In the genomic region with DNA sequence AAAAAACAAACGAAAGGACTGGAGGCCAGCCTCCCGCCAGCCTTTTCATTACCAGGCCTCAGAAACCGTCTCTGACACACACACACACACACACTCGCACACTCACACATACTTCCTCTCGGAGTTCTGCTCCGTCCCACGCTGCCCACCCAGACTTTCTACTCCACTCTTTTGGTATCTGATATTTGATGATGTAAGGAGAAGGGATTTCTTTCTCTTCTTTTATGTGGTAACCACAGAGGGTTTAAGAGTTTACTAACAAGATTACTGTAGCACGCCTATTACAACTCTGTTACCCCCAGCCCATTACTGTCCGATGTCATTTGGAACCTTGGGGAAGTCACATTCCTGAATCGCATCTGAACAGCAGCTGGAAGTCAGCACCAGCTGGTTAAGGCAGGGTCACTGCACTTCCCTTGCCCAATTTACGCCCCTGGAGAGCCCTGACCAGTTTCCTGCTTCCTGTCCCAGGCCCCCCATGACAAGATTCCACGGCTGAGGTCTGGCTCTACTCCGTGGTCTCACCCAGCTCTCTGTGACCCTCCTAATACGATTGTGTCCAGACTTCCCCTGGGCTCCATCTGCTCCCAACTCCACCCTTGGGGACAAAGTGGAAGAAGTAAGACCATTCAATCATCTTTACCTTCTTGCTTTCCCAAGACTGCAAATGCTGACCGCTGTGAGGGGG, we compare ENCODE assay signal across 8 cellular contexts. TPM values are rescaled to one million over a fixed set of nuclear protein-coding genes. Genes with fewer than 3 reads are reported as not detected.
DNase-seq lines count a peak whose midpoint lies in the region; ATAC-seq, FAIRE-seq and TF ChIP-seq lines count a peak whose summit lies in the region.

No MANE protein-coding gene starts in this region.

- no peaks in the 10 kb centered on the region; the same call in 2 of the 3 replicates for H3K9me3 ChIP-seq in GM12878 (replicated peaks; ENCODE audit: control insufficient read depth, insufficient read depth, low read length)

- TF ChIP-seq CTCF in GM12878 (IDR thresholded peaks at IDR 0.05 in 2 of 3, conservative IDR thresholded peaks at IDR 0.05 in 1 of 3; ENCODE audit: control insufficient read depth in 2 of 3, extremely low read depth in 1 of 3, insufficient read depth in 1 of 3, low read depth in 3 of 3, low read length in 3 of 3) = no peak

- TF ChIP-seq EP300 in GM12878 (IDR thresholded peaks at IDR 0.05; ENCODE audit: borderline replicate concordance in 1 of 2, control insufficient read depth in 1 of 2, low read depth in 2 of 2, low read length in 2 of 2) = no peak

- no peak for FAIRE-seq in GM12878 (lab: Jason Lieb, UNC)

- peak overlapping the region; percentile 55; the same call in 1 of the 2 replicates for H3K4me2 ChIP-seq in GM12878 (ENCODE audit: control insufficient read depth, insufficient read depth)

- no peak overlapping the region for H3K27ac Mint-ChIP-seq in stimulated activated naive CD8-positive, alpha-beta T cell treated with anti-CD3 and anti-CD28 coated beads, Interleukin-15, amount 100 ng/mL, for 72 hours

- ATAC-seq in Right ventricle myocardium inferior (peak; percentile 32), GM12878 (no peak), HG03439 (IDR thresholded peaks at IDR 0.05; ENCODE audit: unreplicated experiment) (no peak)
- peak; percentile 26 for ATAC-seq in stimulated activated naive CD8-positive, alpha-beta T cell treated with anti-CD3 and anti-CD28 coated beads, Interleukin-15, amount 100 ng/mL, for 72 hours

- WGBS in GM12878 (ENCODE audit: insufficient coverage, insufficient replicate concordance, low lambda C conversion rate, missing lambda C conversion rate) = 9% methylated on average over 15 of the region's 15 CpGs

- H4K20me1 ChIP-seq in GM12878 (ENCODE audit: control insufficient read depth, insufficient read depth) = no peaks in the 10 kb centered on the region

- no peak overlapping the region for H3K27ac ChIP-seq in GM12878 (ENCODE audit: control insufficient read depth, insufficient read depth)

- TF ChIP-seq RAD21 in GM12878 (IDR thresholded peaks at IDR 0.05; ENCODE audit: insufficient read depth, low read depth, low read length) = no peak

- no peak for TF ChIP-seq POLR2A in GM12878 (IDR thresholded peaks at IDR 0.05; ENCODE audit: low read depth, low read length)

- H3K36me3 ChIP-seq in GM12878 (ENCODE audit: control insufficient read depth in 2 of 2, insufficient read depth in 2 of 2, low read length in 1 of 2) = no peaks in the 10 kb centered on the region

- peaks cover 80% of the 10 kb centered on the region for H3K27me3 Mint-ChIP-seq in stimulated activated naive CD8-positive, alpha-beta T cell treated with anti-CD3 and anti-CD28 coated beads, Interleukin-15, amount 100 ng/mL, for 72 hours

- no peaks in the 10 kb centered on the region for H3K79me2 ChIP-seq in GM12878 (ENCODE audit: control insufficient read depth, insufficient read depth, low read length)

- H3K4me3 Mint-ChIP-seq in stimulated activated naive CD8-positive, alpha-beta T cell treated with anti-CD3 and anti-CD28 coated beads, Interleukin-15, amount 100 ng/mL, for 72 hours = peak overlapping the region; percentile 84 to 85

- no TSS peak for BruUV-seq in GM12878 (replicated peaks; lab: Mats Ljungman, UMichigan)

- H3K4me3 ChIP-seq in GM12878 = no peak overlapping the region

- no peak overlapping the region for H2AFZ ChIP-seq in GM12878 (ENCODE audit: control insufficient read depth, low read depth, low read length)

- peaks cover 5 to 12% of the 10 kb centered on the region in 2 experiments for H3K27me3 ChIP-seq in GM12878 (replicated peaks in 1 of 2; ENCODE audit: control insufficient read depth in 2 of 2, insufficient read depth in 2 of 2, low read length in 1 of 2)

- H3K9me3 Mint-ChIP-seq in stimulated activated naive CD8-positive, alpha-beta T cell treated with anti-CD3 and anti-CD28 coated beads, Interleukin-15, amount 100 ng/mL, for 72 hours = no peaks in the 10 kb centered on the region

- DNase-seq in Right ventricle myocardium inferior (ENCODE audit: missing footprints) = no peak
- no peak for DNase-seq in cardiac septum (ENCODE audit: low spot score)
- DNase-seq in GM12878 (ENCODE audit: low read depth, low spot score) = no peak
- DNase-seq in kidney tubule cell (ENCODE audit: low spot score) = peak; percentile 51
- peak in 1 of 2 donors; percentile 19 for DNase-seq in stimulated activated naive CD8-positive, alpha-beta T cell treated with anti-CD3 and anti-CD28 coated beads, Interleukin-15, amount 100 ng/mL, for 72 hours
- no peak for DNase-seq in T-helper 9 cell
- no peak for DNase-seq in NCI-H1694 (lab: John Stamatoyannopoulos, UW)

- no peak overlapping the region for H3K9ac ChIP-seq in GM12878 (ENCODE audit: control insufficient read depth, insufficient read depth, low read length)

- peaks cover 20% of the 10 kb centered on the region for H3K4me1 Mint-ChIP-seq in stimulated activated naive CD8-positive, alpha-beta T cell treated with anti-CD3 and anti-CD28 coated beads, Interleukin-15, amount 100 ng/mL, for 72 hours

- RAD21 ChIA-PET in GM12878 (lab: Charles Lee; ENCODE audit: unreplicated experiment) = no interaction called here

- POLR2A ChIA-PET in GM12878 (lab: Charles Lee) = no interaction called here

- in situ Hi-C loops in GM12878 (cut with MboI) = no loop called here

- intact Hi-C loops in Right ventricle myocardium inferior (cut with DNase I) (loop anchor here (5.0 kb wide), 2 partner anchors 42 to 97 kb away; no protein-coding TSS in a partner anchor), cardiac septum (cut with DNase I) (loop anchor here (5.0 kb wide), 2 partner anchors 42 to 97 kb away; no protein-coding TSS in a partner anchor), GM12878 (cut with micrococcal nuclease; ENCODE audit: unreplicated experiment) (no loop called here)

- CTCF ChIA-PET in GM12878 (lab: Yijun Ruan, JAX) = interaction anchor here (1.3 kb wide), 1 partner anchor 97 kb away, joined by 3 read pairs; no protein-coding TSS in a partner anchor

- SMC1A ChIA-PET in GM12878 (lab: Charles Lee; ENCODE audit: uncharacterized antibody, unreplicated experiment) = no interaction called here

- no peaks in the 10 kb centered on the region for H3K4me1 ChIP-seq in GM12878 (ENCODE audit: control insufficient read depth, insufficient read depth, low read length)

RNA-seq across cellular contexts. Expression of a gene that starts 1.1 kb away (rescaled TPM):
- total RNA-seq in Right ventricle myocardium inferior (15.0 TPM), cardiac septum (7.2 TPM), GM12878 (2014; rRNA removed) (not detected in 2 replicates), GM12878 (2014; rRNA removed; fragmentation: Illumina TruSeq; extraction: Trizol) (not detected in 2 replicates), GM12878 (2021) (not detected in 2 replicates)
- not detected in 2 replicates for total RNA-seq in GM12878 (2013; cell fraction: nucleolus; rRNA removed)
- polyA plus RNA-seq in GM12878 (2011; ENCODE audit: low read depth) = not detected
- polyA plus RNA-seq in GM12878 (2011; rRNA removed) (not detected in 2 replicates), GM12878 (2014; fragmentation: Illumina TruSeq; extraction: Trizol) (0.01 TPM in 1 of 2 replicates, not detected in the other), GM12878 (2014; fragmentation: Nextera tagmentation; extraction: Ambion mirVana) (not detected), GM12878 (2014; rRNA removed) (not detected in 2 replicates), GM12878 (2016; fragmentation: Nextera tagmentation; extraction: Ambion mirVana) (not detected)
- polyA plus RNA-seq in GM12878 (2011; cell fraction: cytosol; rRNA removed) = 0.10 TPM in 1 of 2 replicates, not detected in the other
- polyA plus RNA-seq in GM12878 (2011; cell fraction: nucleus; rRNA removed) = not detected in 2 replicates
- not detected in 2 replicates for polyA plus RNA-seq in GM12878 (2012)
- polyA minus RNA-seq in GM12878 (2011; rRNA and poly(A)+ RNA removed) = not detected in 2 replicates
- polyA minus RNA-seq in GM12878 (2011; cell fraction: cytosol; rRNA and poly(A)+ RNA removed) = not detected in 2 replicates
- polyA minus RNA-seq in GM12878 (2011; cell fraction: nucleus; rRNA and poly(A)+ RNA removed) = not detected in 2 replicates

RNA-seq across cellular contexts. Expression of a gene that starts 33.2 kb away (rescaled TPM):
- total RNA-seq in Right ventricle myocardium inferior = 11.6 TPM
- 9.3 TPM for total RNA-seq in cardiac septum
- 17.5 and 20.1 TPM in 2 replicates for total RNA-seq in GM12878 (2013; cell fraction: nucleolus; rRNA removed)
- 18.1 and 18.7 TPM in 2 replicates for total RNA-seq in GM12878 (2014; rRNA removed)
- 14.8 and 15.3 TPM in 2 replicates for total RNA-seq in GM12878 (2014; rRNA removed; fragmentation: Illumina TruSeq; extraction: Trizol)
- total RNA-seq in GM12878 (2021) = 19.4 and 20.1 TPM in 2 replicates
- polyA plus RNA-seq in GM12878 (2011; ENCODE audit: low read depth) = 6.8 TPM
- polyA plus RNA-seq in GM12878 (2011; rRNA removed) = 9.9 and 13.8 TPM in 2 replicates
- polyA plus RNA-seq in GM12878 (2011; cell fraction: cytosol; rRNA removed) = 12.5 and 15.9 TPM in 2 replicates
- 9.0 and 10.0 TPM in 2 replicates for polyA plus RNA-seq in GM12878 (2011; cell fraction: nucleus; rRNA removed)
- polyA plus RNA-seq in GM12878 (2012) = 11.7 and 14.9 TPM in 2 replicates
- polyA plus RNA-seq in GM12878 (2014; fragmentation: Illumina TruSeq; extraction: Trizol) = 8.0 and 9.7 TPM in 2 replicates
- 1 to 10 TPM in 1 of 2 experiments, under 1 TPM in 1; 0.52 to 2.2 TPM for polyA plus RNA-seq in GM12878 (2014; fragmentation: Nextera tagmentation; extraction: Ambion mirVana)
- 14.1 and 14.7 TPM in 2 replicates for polyA plus RNA-seq in GM12878 (2014; rRNA removed)
- polyA plus RNA-seq in GM12878 (2016; fragmentation: Nextera tagmentation; extraction: Ambion mirVana) = 10 to 100 TPM in 1 of 2 experiments, 1 to 10 TPM in 1; 9.0 to 12.4 TPM
- 15.9 and 24.4 TPM in 2 replicates for polyA minus RNA-seq in GM12878 (2011; rRNA and poly(A)+ RNA removed)
- polyA minus RNA-seq in GM12878 (2011; cell fraction: cytosol; rRNA and poly(A)+ RNA removed) = 5.7 and 7.0 TPM in 2 replicates
- 5.9 and 8.1 TPM in 2 replicates for polyA minus RNA-seq in GM12878 (2011; cell fraction: nucleus; rRNA and poly(A)+ RNA removed)

RNA-seq across cellular contexts. Expression of a gene that starts 57.0 kb away (rescaled TPM):
- total RNA-seq in Right ventricle myocardium inferior = 744 TPM
- total RNA-seq in cardiac septum = 505 TPM
- total RNA-seq in GM12878 (2013; cell fraction: nucleolus; rRNA removed) = 32.0 and 32.8 TPM in 2 replicates
- 175 and 199 TPM in 2 replicates for total RNA-seq in GM12878 (2014; rRNA removed)
- total RNA-seq in GM12878 (2014; rRNA removed; fragmentation: Illumina TruSeq; extraction: Trizol) = 128 and 130 TPM in 2 replicates
- 184 and 186 TPM in 2 replicates for total RNA-seq in GM12878 (2021)
- polyA plus RNA-seq in GM12878 (2011; ENCODE audit: low read depth) = 185 TPM
- 365 and 380 TPM in 2 replicates for polyA plus RNA-seq in GM12878 (2011; rRNA removed)
- 681 and 759 TPM in 2 replicates for polyA plus RNA-seq in GM12878 (2011; cell fraction: cytosol; rRNA removed)
- 166 and 169 TPM in 2 replicates for polyA plus RNA-seq in GM12878 (2011; cell fraction: nucleus; rRNA removed)
- 152 and 162 TPM in 2 replicates for polyA plus RNA-seq in GM12878 (2012)
- 47.6 and 109 TPM in 2 replicates for polyA plus RNA-seq in GM12878 (2014; fragmentation: Illumina TruSeq; extraction: Trizol)
- polyA plus RNA-seq in GM12878 (2014; fragmentation: Nextera tagmentation; extraction: Ambion mirVana) = 1,000 to 10,000 TPM; 1,189 to 1,236 TPM
- 268 and 280 TPM in 2 replicates for polyA plus RNA-seq in GM12878 (2014; rRNA removed)
- polyA plus RNA-seq in GM12878 (2016; fragmentation: Nextera tagmentation; extraction: Ambion mirVana) = 100 to 1,000 TPM; 447 to 513 TPM
- 43.4 and 63.7 TPM in 2 replicates for polyA minus RNA-seq in GM12878 (2011; rRNA and poly(A)+ RNA removed)
- 21.8 and 24.5 TPM in 2 replicates for polyA minus RNA-seq in GM12878 (2011; cell fraction: cytosol; rRNA and poly(A)+ RNA removed)
- 11.8 and 17.4 TPM in 2 replicates for polyA minus RNA-seq in GM12878 (2011; cell fraction: nucleus; rRNA and poly(A)+ RNA removed)

Comparison
In these comparisons a context has a peak if more than half of its experiments do, and no peak if none do; other contexts are left out.
1. ATAC-seq: peak in Right ventricle myocardium inferior (single experiment) and stimulated activated naive CD8-positive, alpha-beta T cell treated with anti-CD3 and anti-CD28 coated beads, Interleukin-15, amount 100 ng/mL, for 72 hours (single experiment); none in GM12878 (single experiment) and HG03439 (single experiment).